ENCODE assay signal across 7 cellular contexts in the genomic region with DNA sequence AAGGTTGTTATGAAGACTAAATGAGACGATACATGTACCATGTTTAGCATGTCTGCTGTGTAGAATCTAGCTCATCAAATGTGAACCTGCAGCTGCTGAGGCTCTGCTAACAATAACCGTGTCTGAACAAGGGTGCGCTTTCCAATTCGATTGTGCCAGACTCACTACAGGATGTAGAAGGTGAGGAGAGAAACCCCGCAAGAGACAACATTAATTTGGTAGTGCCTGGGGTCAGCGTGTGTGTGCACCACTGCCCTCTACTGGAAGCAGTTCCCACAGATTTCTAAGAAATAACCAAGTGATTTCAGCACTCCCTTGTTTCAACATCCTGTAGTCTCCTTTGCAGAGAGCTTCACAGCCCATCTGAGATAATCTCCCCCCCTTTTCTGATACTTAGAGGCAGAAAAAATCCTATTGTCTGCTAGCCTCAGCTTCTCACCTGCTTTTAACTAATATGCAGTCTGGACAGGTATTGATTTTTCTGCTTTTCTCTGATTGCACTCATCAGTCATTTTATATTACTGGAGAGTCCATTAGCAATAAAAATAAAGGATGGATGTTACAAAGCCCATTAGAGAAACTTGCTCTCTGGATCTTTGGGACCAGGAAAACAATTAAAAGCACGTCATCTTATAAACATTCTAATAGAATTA.
DNase-seq lines count a peak whose midpoint lies in the region; ATAC-seq lines count a peak whose summit lies in the region.

No MANE protein-coding gene starts in this region.

- DNase-seq in NCI-H82 (lab: John Stamatoyannopoulos, UW) (peak; percentile 95), midbrain (lab: John Stamatoyannopoulos, UW) (peak; percentile 62)
- peak; percentile 74 to 83 for DNase-seq in activated CD4-positive, alpha-beta T cell treated with anti-CD3 and anti-CD28 coated beads, Interleukin-2, amount 50 U/mL, for 48 hours
- DNase-seq in effector CD8-positive, alpha-beta T cell (lab: John Stamatoyannopoulos, UW) = peak; percentile 47
- DNase-seq in stimulated activated naive CD8-positive, alpha-beta T cell treated with anti-CD3 and anti-CD28 coated beads, Interleukin-15, Interleukin-2, amounts not matched to agents 100 U/mL and 50 U/mL, for 24 hours = peak; percentile 82

- ATAC-seq in GM18498 (IDR thresholded peaks at IDR 0.05; ENCODE audit: unreplicated experiment) (peak; percentile 65), HG03196 (IDR thresholded peaks at IDR 0.05; ENCODE audit: unreplicated experiment) (peak; percentile 62)
- peak; percentile 25 for ATAC-seq in stimulated activated naive CD8-positive, alpha-beta T cell treated with anti-CD3 and anti-CD28 coated beads, Interleukin-15, Interleukin-2, amounts not matched to agents 100 U/mL and 50 U/mL, for 24 hours

Comparison
In these comparisons a context has a peak if more than half of its experiments do, and no peak if none do; other contexts are left out.
1. Peak in every context shown above with its lines: DNase-seq and ATAC-seq.